ENCODE assay signal across 11 cellular contexts in genomic region chr1:19645544-19646252, GRCh38. TPM values are rescaled to one million over a fixed set of nuclear protein-coding genes. Genes with fewer than 3 reads are reported as not detected.
DNase-seq lines count a peak whose midpoint lies in the region; ATAC-seq and TF ChIP-seq lines count a peak whose summit lies in the region.
"Had no signal": no experiment of that assay in that cellular context is flagged by ENCODE, and none has a peak within 500 bp of the region (broad histone marks: within the 10 kb centered on the region; RNA-seq: fewer than 3 reads in every experiment).

No MANE protein-coding gene starts in this region.

- peak overlapping the region; percentile 99 to 100 for H3K9ac ChIP-seq in mucosa of rectum (ENCODE audit: low read depth in 1 of 2, low read length in 2 of 2)

- ATAC-seq in left cardiac atrium = no peak
- no peak for ATAC-seq in HG03045 (IDR thresholded peaks at IDR 0.05; ENCODE audit: unreplicated experiment)

- H3K4me3 ChIP-seq in dorsolateral prefrontal cortex (peak overlapping the region; percentile 40 to 88 (median 71)), mucosa of rectum (ENCODE audit: low read length in 2 of 2) (peak overlapping the region; percentile 87 to 98), vagina (peak overlapping the region; percentile 82 to 94)

- H3K27ac ChIP-seq in dorsolateral prefrontal cortex = peak overlapping the region in 52 of 59 donors; percentile 11 to 92 (median 76)
- H3K27ac ChIP-seq in mucosa of rectum (ENCODE audit: low read depth in 2 of 2, low read length in 2 of 2) = peak overlapping the region; percentile 97 to 98
- H3K27ac ChIP-seq in vagina = peak overlapping the region; percentile 96

- no peak for TF ChIP-seq CTCF in dorsolateral prefrontal cortex (IDR thresholded peaks at IDR 0.05 in 54 of 56, conservative IDR thresholded peaks at IDR 0.05 in 2 of 56; ENCODE audit: low read depth in 1 of 56, partially characterized antibody in 56 of 56)
- TF ChIP-seq CTCF in vagina (IDR thresholded peaks at IDR 0.05) = no peak

- intact Hi-C loops in left cardiac atrium (cut with DNase I) = loop anchor here in 1 of 2 donors (5.0 kb wide), 1 partner anchor 48 kb away; a partner anchor contains a TSS
- intact Hi-C loops in cardiac septum (cut with DNase I) = loop anchor here (5.0 kb wide), 2 partner anchors 83 to 208 kb away; no protein-coding TSS in a partner anchor
- intact Hi-C loops in dorsolateral prefrontal cortex (cut with DNase I) = loop anchor here (2.0 to 5.0 kb wide), 2 partner anchors 158 to 161 kb away; partner anchors contain the start of gene CAPZB (in 2 of the 2)
- intact Hi-C loops in vagina (cut with DNase I) = loop anchor here (2.0 to 5.0 kb wide), 2 partner anchors 159 to 258 kb away; no protein-coding TSS in a partner anchor

- H3K36me3 ChIP-seq in mucosa of rectum (ENCODE audit: control insufficient read depth in 2 of 2, insufficient read depth in 2 of 2, low read length in 2 of 2) = no peaks in the 10 kb centered on the region
- no peaks in the 10 kb centered on the region for H3K36me3 ChIP-seq in vagina

- H3K27me3 ChIP-seq in dorsolateral prefrontal cortex (peaks cover 0 to 12% (median 0%) of the 10 kb centered on the region in 45 donors), mucosa of rectum (ENCODE audit: control insufficient read depth in 2 of 2, insufficient read depth in 2 of 2, low read length in 2 of 2) (no peaks in the 10 kb centered on the region), vagina (no peaks in the 10 kb centered on the region)

- H3K4me1 ChIP-seq in mucosa of rectum (ENCODE audit: control insufficient read depth in 2 of 2, insufficient read depth in 2 of 2, low read length in 2 of 2) (peaks cover 56 to 64% of the 10 kb centered on the region in 2 donors), vagina (peaks cover 66% of the 10 kb centered on the region)

- DNase-seq in left cardiac atrium (peak; percentile 24), cardiac septum (ENCODE audit: low spot score) (no peak), dorsolateral prefrontal cortex (no peak), vagina (ENCODE audit: extremely low spot score in 2 of 2) (no peak), HCEC 1CT (no peak), NCI-H1105 treated with DMSO at 0.1 percent for 48 hours (lab: John Stamatoyannopoulos, UW) (no peak)
- DNase-seq: activated CD4-positive, alpha-beta T cell treated with anti-CD3 and anti-CD28 coated beads, Interleukin-2, amount 50 U/mL, for 1 hour; GDM1 had no signal

- no peaks in the 10 kb centered on the region for H3K9me3 ChIP-seq in mucosa of rectum (ENCODE audit: control insufficient read depth in 2 of 2, low read length in 2 of 2)
- no peaks in the 10 kb centered on the region for H3K9me3 ChIP-seq in vagina

- TF ChIP-seq POLR2A in vagina (IDR thresholded peaks at IDR 0.05) = no peak

RNA-seq across cellular contexts. Expression of gene NBL1, which starts 1.6 kb away (rescaled TPM):
- total RNA-seq in left cardiac atrium = 10 to 100 TPM; 53.0 to 63.7 TPM
- total RNA-seq in cardiac septum = 55.9 TPM
- 100 to 1,000 TPM in 107 of 120 experiments, 10 to 100 TPM in 13; 50.1 to 208 (median 129) TPM for total RNA-seq in dorsolateral prefrontal cortex
- total RNA-seq in vagina = 148 TPM

RNA-seq across cellular contexts. Expression of gene HTR6, which starts 19.0 kb away (rescaled TPM):
- total RNA-seq in left cardiac atrium (not detected), cardiac septum (not detected), dorsolateral prefrontal cortex (1 to 10 TPM; 1.0 to 7.2 (median 3.3) TPM), vagina (not detected)
- total RNA-seq: pulmonary artery endothelial cell had no signal
